In genomic region chr2:117853873-117854272, GRCh38 we compare ENCODE assay signal across 26 cellular contexts.
"Had no signal": no experiment of that assay in that cellular context is flagged by ENCODE, and none has a peak within 500 bp of the region (broad histone marks: within the 10 kb centered on the region; RNA-seq: fewer than 3 reads in every experiment).

No MANE protein-coding gene starts in this region.

- H3K9me3 ChIP-seq: Peyer's patch had no signal

- H3K27ac ChIP-seq: Peyer's patch had no signal

- ATAC-seq: activated CD8-positive, alpha-beta T cell treated with anti-CD3 and anti-CD28 coated beads, Interleukin-2, amount 10 ng/mL, durations not matched to agents 7 days and 5 days; activated naive CD4-positive, alpha-beta T cell treated with anti-CD3 and anti-CD28 coated beads, Interleukin-2, amount 50 U/mL, for 72 hours; activated naive CD8-positive, alpha-beta T cell treated with anti-CD3 and anti-CD28 coated beads, Interleukin-2, amount 50 U/mL, for 24 hours; K562; PC-3 had no signal

- FAIRE-seq: bronchial epithelial cell, K562 had no signal

- H3K4me1 ChIP-seq: Peyer's patch had no signal

- H3K4me3 ChIP-seq: K562, Peyer's patch had no signal

- H3K36me3 ChIP-seq: Peyer's patch had no signal

- DNase-seq: activated CD4-positive, alpha-beta T cell treated with anti-CD3 and anti-CD28 coated beads, Interleukin-2, amount 10 ng/mL, durations not matched to agents 24 days and 14 days; activated CD4-positive, alpha-beta T cell treated with anti-CD3 and anti-CD28 coated beads, Interleukin-2, amount 50 U/mL, for 4 hours; activated CD8-positive, alpha-beta T cell treated with anti-CD3 and anti-CD28 coated beads, Interleukin-2, amount 10 ng/mL, durations not matched to agents 7 days and 5 days; activated gamma-delta T cell treated with Interleukin-2 at 50 U/mL for 16 hours; activated naive CD4-positive, alpha-beta T cell treated with anti-CD3 and anti-CD28 coated beads for 36 hours; activated naive CD8-positive, alpha-beta T cell treated with anti-CD3 and anti-CD28 coated beads, Interleukin-2, amount 50 U/mL, for 24 hours; activated T-cell treated with anti-CD3 and anti-CD28 coated beads, Interleukin-2, amount 50 U/mL, for 24 hours; central memory CD4-positive, alpha-beta T cell; IMR-90; NCI-H1105; NCI-H1417 treated with DMSO at 0.1 percent for 48 hours; NCI-H187 treated with DMSO at 0.1 percent for 48 hours; NCI-H2081; NCI-H2171 treated with DMSO at 0.1 percent for 48 hours; NCI-H226; NCI-H510A; NCI-H526; NCI-H748 treated with DMSO at 0.1 percent for 48 hours; NK-92 treated with Interleukin-12 subunit alpha and Interleukin-12 subunit beta, amount 100 ng/mL, for 24 hours; PC-3; Peyer's patch; RPMI8226; T1000 had no signal
